ENCODE assay signal across 9 cellular contexts in genomic region chr14:77580964-77581505, GRCh38. TPM values are rescaled to one million over a fixed set of nuclear protein-coding genes. Genes with fewer than 3 reads are reported as not detected.
DNase-seq lines count a peak whose midpoint lies in the region; ATAC-seq and TF ChIP-seq lines count a peak whose summit lies in the region.
"Had no signal": no experiment of that assay in that cellular context is flagged by ENCODE, and none has a peak within 500 bp of the region (broad histone marks: within the 10 kb centered on the region; RNA-seq: fewer than 3 reads in every experiment).

No MANE protein-coding gene starts in this region.

- H4K20me1 ChIP-seq in PC-3 (ENCODE audit: low read length): peaks cover 11% of the 10 kb centered on the region; the same call in 1 of the 2 replicates

- peaks cover 34% of the 10 kb centered on the region for H3K36me3 ChIP-seq in PC-3 (ENCODE audit: low read depth, low read length)

- peak overlapping the region; percentile 21; the same call in 1 of the 2 replicates for H3K4me2 ChIP-seq in PC-3 (ENCODE audit: low read length)

- intact Hi-C loops in CD4-positive, alpha-beta T cell (cut with DNase I, micrococcal nuclease): loop anchor here (5.0 kb wide), 1 partner anchor 36 kb away; the partner anchor contains the start of gene SPTLC2 (in 2 of the 2)
- intact Hi-C loops in PC-3 (cut with micrococcal nuclease): no loop called here

- H2AFZ ChIP-seq in PC-3 (ENCODE audit: low read length): no peak overlapping the region

- peak overlapping the region; percentile 80 for H3K4me3 Mint-ChIP-seq in CD4-positive, alpha-beta T cell
- H3K4me3 Mint-ChIP-seq: neural crest cell had no signal

- H3F3A ChIP-seq in PC-3 (ENCODE audit: low read length, unreplicated experiment): no peaks in the 10 kb centered on the region

- no peak for TF ChIP-seq CTCF in CD4-positive, alpha-beta T cell (IDR thresholded peaks at IDR 0.05)
- TF ChIP-seq CTCF in PC-3 (conservative IDR thresholded peaks at IDR 0.05; ENCODE audit: low read depth, low read length): no peak

- ATAC-seq in CD4-positive, alpha-beta T cell (ENCODE audit: poor library complexity): peak; percentile 82
- peak; percentile 87 for ATAC-seq in GM19023 (IDR thresholded peaks at IDR 0.05; ENCODE audit: unreplicated experiment)
- ATAC-seq in HG03097 (IDR thresholded peaks at IDR 0.05; ENCODE audit: low FRiP score, unreplicated experiment): peak; percentile 85
- ATAC-seq in PC-3: peak; percentile 51

- peak overlapping the region; percentile 79 for H3K27ac Mint-ChIP-seq in CD4-positive, alpha-beta T cell

- no peaks in the 10 kb centered on the region for H3K4me1 ChIP-seq in PC-3 (ENCODE audit: insufficient read depth, low read length)

- H3K27me3 ChIP-seq in CD4-positive, alpha-beta T cell (ENCODE audit: control insufficient read depth, insufficient read depth, low read length): no peaks in the 10 kb centered on the region
- H3K27me3 ChIP-seq in PC-3 (ENCODE audit: low read length): no peaks in the 10 kb centered on the region

- H3K9ac ChIP-seq in PC-3 (ENCODE audit: low read length): no peak overlapping the region

- peaks cover 35% of the 10 kb centered on the region for H3K4me1 Mint-ChIP-seq in CD4-positive, alpha-beta T cell (ENCODE audit: low read depth)

- CTCF ChIA-PET in CD4-positive, alpha-beta T cell (lab: Charles Lee): interaction anchor here (0.6 to 0.7 kb wide), 3 partner anchors 136 to 289 kb away, joined by 3 read pairs; no protein-coding TSS in a partner anchor
- CTCF ChIA-PET in PC-3 (lab: Charles Lee): interaction anchor here (0.6 kb wide), 1 partner anchor 12 kb away, joined by 3 read pairs; no protein-coding TSS in a partner anchor

- H3K9me3 ChIP-seq in CD4-positive, alpha-beta T cell (ENCODE audit: control insufficient read depth, low read length): no peaks in the 10 kb centered on the region
- no peaks in the 10 kb centered on the region for H3K9me3 ChIP-seq in PC-3 (ENCODE audit: low read length)

- no peak overlapping the region for H3K27ac ChIP-seq in CD4-positive, alpha-beta T cell (ENCODE audit: low read depth, low read length)
- H3K27ac ChIP-seq in PC-3 (ENCODE audit: low read length): no peak overlapping the region

- DNase-seq in CD4-positive, alpha-beta T cell: no peak
- peak; percentile 43 for DNase-seq in PC-3
- DNase-seq in fibroblast of peridontal ligament (ENCODE audit: extremely low read depth): peak; percentile 89
- peak; percentile 59 for DNase-seq in stromal cell of bone marrow (ENCODE audit: low read depth)
- DNase-seq in NK-92 (lab: John Stamatoyannopoulos, UW; ENCODE audit: unreplicated experiment): no peak
- DNase-seq in HK-2 (ENCODE audit: unreplicated experiment): no peak

- peaks cover 81% of the 10 kb centered on the region for H3K79me2 ChIP-seq in PC-3 (ENCODE audit: low read length)

- no peaks in the 10 kb centered on the region for H3K27me3 Mint-ChIP-seq in CD4-positive, alpha-beta T cell

- H3K9me3 Mint-ChIP-seq in CD4-positive, alpha-beta T cell: no peaks in the 10 kb centered on the region
- H3K9me3 Mint-ChIP-seq: neural crest cell had no signal

- no peaks in the 10 kb centered on the region for H3K9me2 ChIP-seq in PC-3 (replicated peaks; ENCODE audit: low read length)

- H3K36me3 Mint-ChIP-seq in CD4-positive, alpha-beta T cell (ENCODE audit: low read depth): peaks cover 20% of the 10 kb centered on the region

- peak overlapping the region; percentile 6; the same call in 1 of the 2 replicates for H3K4me3 ChIP-seq in PC-3 (ENCODE audit: low read length)

- BruUV-seq in PC-3 (replicated peaks; lab: Mats Ljungman, UMichigan): no TSS peak

- POLR2A ChIA-PET in CD4-positive, alpha-beta T cell (lab: Charles Lee): interaction anchor here (0.5 to 1.4 kb wide), 6 partner anchors 13 to 212 kb away, joined by 3 to 8 read pairs (median 4); no protein-coding TSS in a partner anchor
- POLR2A ChIA-PET in PC-3 (lab: Charles Lee; ENCODE audit: unreplicated experiment): interaction anchor here (0.6 kb wide), 2 partner anchors 10 to 124 kb away, joined by 5 to 13 read pairs; partner anchors contain the start of gene VIPAS39

RNA-seq across cellular contexts. Expression of gene SPTLC2, which starts 35.4 kb away (rescaled TPM):
- total RNA-seq in CD4-positive, alpha-beta T cell: 10 to 100 TPM; 13.0 to 14.5 TPM
- 25.6 and 27.6 TPM in 2 replicates for total RNA-seq in PC-3 (2014; rRNA removed)

Comparison
In these comparisons a context has a peak if more than half of its experiments do, and no peak if none do; other contexts are left out.
1. DNase-seq: peak in PC-3 (single experiment), fibroblast of peridontal ligament (single experiment) and stromal cell of bone marrow (single experiment); none in CD4-positive, alpha-beta T cell (0 of 10), NK-92 (single experiment) and HK-2 (single experiment).
2. Peak in every context shown above with its lines, with median percentiles within 50 percentile points of each other: ATAC-seq.